9 cellular contexts compared by ENCODE assay signal in genomic region chr6:108874470-108875160, GRCh38. TPM values are rescaled to one million over a fixed set of nuclear protein-coding genes. Genes with fewer than 3 reads are reported as not detected.
DNase-seq lines count a peak whose midpoint lies in the region; ATAC-seq, FAIRE-seq and TF ChIP-seq lines count a peak whose summit lies in the region.
"Had no signal": no experiment of that assay in that cellular context is flagged by ENCODE, and none has a peak within 500 bp of the region (broad histone marks: within the 10 kb centered on the region; RNA-seq: fewer than 3 reads in every experiment).

No MANE protein-coding gene starts in this region.

- TF ChIP-seq CTCF in fibroblast of the aortic adventitia (IDR thresholded peaks at IDR 0.05; ENCODE audit: insufficient read depth, low read length), result no peak

- peaks cover 41% of the 10 kb centered on the region for H3K4me1 Mint-ChIP-seq in activated CD4-positive, alpha-beta T cell treated with anti-CD3 and anti-CD28 coated beads for 36 hours
- peaks cover 70% of the 10 kb centered on the region for H3K4me1 Mint-ChIP-seq in stimulated activated effector memory CD8-positive, alpha-beta T cell treated with anti-CD3 and anti-CD28 coated beads, Interleukin-12 subunit alpha, Interleukin-12 subunit beta, amount 100 ng/mL, for 72 hours

- FAIRE-seq in H54 (lab: Jason Lieb, UNC), result no peak
- FAIRE-seq: A549 had no signal

- POLR2A ChIA-PET in activated CD4-positive, alpha-beta T cell treated with anti-CD3 and anti-CD28 coated beads for 36 hours (lab: Charles Lee), result interaction anchor here (0.6 to 1.4 kb wide), 3 partner anchors 9 to 566 kb away, joined by 4 to 17 read pairs (median 6); no protein-coding TSS in a partner anchor

- peaks cover 8% of the 10 kb centered on the region for H3K27me3 Mint-ChIP-seq in activated CD4-positive, alpha-beta T cell treated with anti-CD3 and anti-CD28 coated beads for 36 hours

- peak overlapping the region; percentile 51 for H3K4me3 Mint-ChIP-seq in activated CD4-positive, alpha-beta T cell treated with anti-CD3 and anti-CD28 coated beads for 36 hours
- H3K4me3 Mint-ChIP-seq in stimulated activated effector memory CD8-positive, alpha-beta T cell treated with anti-CD3 and anti-CD28 coated beads, Interleukin-12 subunit alpha, Interleukin-12 subunit beta, amount 100 ng/mL, for 72 hours, result peak overlapping the region; percentile 61

- TF ChIP-seq POLR2A in H54 (IDR thresholded peaks at IDR 0.05; ENCODE audit: low read depth, low read length), result no peak

- peak; percentile 79 for DNase-seq in activated CD4-positive, alpha-beta T cell treated with anti-CD3 and anti-CD28 coated beads for 36 hours
- DNase-seq in activated CD4-positive, alpha-beta T cell treated with anti-CD3 and anti-CD28 coated beads for 1 hour, result no peak
- peak; percentile 56 to 66 for DNase-seq in activated CD4-positive, alpha-beta T cell treated with anti-CD3 and anti-CD28 coated beads, Interleukin-2, amount 50 U/mL, for 48 hours
- DNase-seq in fibroblast of the aortic adventitia (ENCODE audit: low read depth) (peak; percentile 62), H54 (ENCODE audit: insufficient read length, low spot score) (no peak), amygdala (lab: John Stamatoyannopoulos, UW) (no peak)
- DNase-seq in stimulated activated effector memory CD8-positive, alpha-beta T cell treated with anti-CD3 and anti-CD28 coated beads, Interleukin-12 subunit alpha, Interleukin-12 subunit beta, amount 100 ng/mL, for 72 hours (ENCODE audit: low spot score in 2 of 2), result peak; percentile 59 to 90

- peaks cover 47% of the 10 kb centered on the region for H3K36me3 Mint-ChIP-seq in activated CD4-positive, alpha-beta T cell treated with anti-CD3 and anti-CD28 coated beads for 36 hours (ENCODE audit: low read depth)
- H3K36me3 Mint-ChIP-seq in stimulated activated effector memory CD8-positive, alpha-beta T cell treated with anti-CD3 and anti-CD28 coated beads, Interleukin-12 subunit alpha, Interleukin-12 subunit beta, amount 100 ng/mL, for 72 hours, result peaks cover 39% of the 10 kb centered on the region

- CTCF ChIA-PET in activated CD4-positive, alpha-beta T cell treated with anti-CD3 and anti-CD28 coated beads for 36 hours (lab: Charles Lee), result interaction anchor here (0.6 to 1.8 kb wide), 6 partner anchors 9 to 244 kb away, joined by 3 to 6 read pairs (median 4); no protein-coding TSS in a partner anchor

- peak; percentile 87 for ATAC-seq in activated CD4-positive, alpha-beta T cell treated with anti-CD3 and anti-CD28 coated beads for 36 hours
- peak; percentile 91 for ATAC-seq in HG03108 (IDR thresholded peaks at IDR 0.05; ENCODE audit: unreplicated experiment)
- peak; percentile 95 for ATAC-seq in stimulated activated effector memory CD8-positive, alpha-beta T cell treated with anti-CD3 and anti-CD28 coated beads, Interleukin-12 subunit alpha, Interleukin-12 subunit beta, amount 100 ng/mL, for 72 hours
- ATAC-seq: A549 had no signal

- H3K4me3 ChIP-seq in fibroblast of the aortic adventitia (ENCODE audit: low read depth, low read length), result no peak overlapping the region
- H3K4me3 ChIP-seq: A549 had no signal

- peak overlapping the region; percentile 89 for H3K27ac Mint-ChIP-seq in activated CD4-positive, alpha-beta T cell treated with anti-CD3 and anti-CD28 coated beads for 36 hours
- H3K27ac Mint-ChIP-seq in stimulated activated effector memory CD8-positive, alpha-beta T cell treated with anti-CD3 and anti-CD28 coated beads, Interleukin-12 subunit alpha, Interleukin-12 subunit beta, amount 100 ng/mL, for 72 hours, result peak overlapping the region; percentile 94

- intact Hi-C loops in activated CD4-positive, alpha-beta T cell treated with anti-CD3 and anti-CD28 coated beads for 36 hours (cut with DNase I, micrococcal nuclease), result loop anchor here (1.0 to 10.0 kb wide), 9 partner anchors 9 to 1050 kb away; partner anchors contain the start of genes ARMC2 (in 1 of the 2), CEP57L1 (in 1 of the 2) and SCML4 (in 1 of the 2)

- H3K9me3 Mint-ChIP-seq in activated CD4-positive, alpha-beta T cell treated with anti-CD3 and anti-CD28 coated beads for 36 hours (ENCODE audit: low read depth), result no peaks in the 10 kb centered on the region
- peaks cover 7% of the 10 kb centered on the region for H3K9me3 Mint-ChIP-seq in stimulated activated effector memory CD8-positive, alpha-beta T cell treated with anti-CD3 and anti-CD28 coated beads, Interleukin-12 subunit alpha, Interleukin-12 subunit beta, amount 100 ng/mL, for 72 hours

RNA-seq across cellular contexts. Expression of gene ARMC2, which starts 26.4 kb away (rescaled TPM):
- 1 to 10 TPM; 3.9 to 5.2 TPM for total RNA-seq in activated CD4-positive, alpha-beta T cell treated with anti-CD3 and anti-CD28 coated beads for 36 hours
- total RNA-seq in fibroblast of the aortic adventitia (ENCODE audit: low replicate concordance), result 1.6 and 2.5 TPM in 2 replicates

Comparison
In these comparisons a context has a peak if more than half of its experiments do, and no peak if none do; other contexts are left out.
1. DNase-seq: peak in activated CD4-positive, alpha-beta T cell treated with anti-CD3 and anti-CD28 coated beads for 36 hours (single experiment), activated CD4-positive, alpha-beta T cell treated with anti-CD3 and anti-CD28 coated beads, Interleukin-2, amount 50 U/mL, for 48 hours (2 of 2), fibroblast of the aortic adventitia (single experiment) and stimulated activated effector memory CD8-positive, alpha-beta T cell treated with anti-CD3 and anti-CD28 coated beads, Interleukin-12 subunit alpha, Interleukin-12 subunit beta, amount 100 ng/mL, for 72 hours (2 of 2); none in activated CD4-positive, alpha-beta T cell treated with anti-CD3 and anti-CD28 coated beads for 1 hour (single experiment), H54 (single experiment) and amygdala (0 of 56).
2. Peak in every context shown above with its lines, with median percentiles within 50 percentile points of each other: ATAC-seq.